3 cellular contexts compared by ENCODE assay signal in genomic region chr10:47914052-47914451, GRCh38. TPM values are rescaled to one million over a fixed set of nuclear protein-coding genes. Genes with fewer than 3 reads are reported as not detected.
"Had no signal": no experiment of that assay in that cellular context is flagged by ENCODE, and none has a peak within 500 bp of the region (broad histone marks: within the 10 kb centered on the region; RNA-seq: fewer than 3 reads in every experiment).

No MANE protein-coding gene starts in this region.

RNA-seq across cellular contexts. Expression of gene NPY4R2, which starts 4.4 kb away (rescaled TPM):
- total RNA-seq: LHCN-M2, MCF 10A, NCI-H460 had no signal
